ENCODE assay signal across 8 cellular contexts in the genomic region with DNA sequence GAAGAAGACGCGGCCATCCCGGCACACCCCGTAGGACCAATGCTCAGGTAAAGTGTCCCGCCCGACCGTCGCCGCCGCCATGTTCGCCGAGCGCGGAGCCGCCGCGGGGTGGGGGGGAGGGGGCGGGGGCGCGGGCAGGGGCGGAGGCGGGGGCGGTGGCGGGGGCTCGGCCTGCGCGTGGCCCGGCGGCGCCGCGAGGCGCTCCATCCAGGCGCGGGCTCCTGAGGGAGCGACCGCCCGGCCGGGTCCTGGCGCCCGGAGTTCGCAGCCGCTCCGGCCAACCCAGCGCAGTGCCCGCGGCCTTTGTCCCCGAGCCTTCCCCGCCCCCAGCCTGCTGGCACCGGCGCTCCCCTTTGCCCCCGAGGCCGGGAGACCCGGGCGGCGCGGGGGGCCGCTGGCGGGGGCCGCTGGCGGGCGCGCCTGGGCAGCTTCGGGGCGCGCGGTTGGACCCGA. TPM values are rescaled to one million over a fixed set of nuclear protein-coding genes. Genes with fewer than 3 reads are reported as not detected.
DNase-seq lines count a peak whose midpoint lies in the region; ATAC-seq and TF ChIP-seq lines count a peak whose summit lies in the region.

A gene with protein sequence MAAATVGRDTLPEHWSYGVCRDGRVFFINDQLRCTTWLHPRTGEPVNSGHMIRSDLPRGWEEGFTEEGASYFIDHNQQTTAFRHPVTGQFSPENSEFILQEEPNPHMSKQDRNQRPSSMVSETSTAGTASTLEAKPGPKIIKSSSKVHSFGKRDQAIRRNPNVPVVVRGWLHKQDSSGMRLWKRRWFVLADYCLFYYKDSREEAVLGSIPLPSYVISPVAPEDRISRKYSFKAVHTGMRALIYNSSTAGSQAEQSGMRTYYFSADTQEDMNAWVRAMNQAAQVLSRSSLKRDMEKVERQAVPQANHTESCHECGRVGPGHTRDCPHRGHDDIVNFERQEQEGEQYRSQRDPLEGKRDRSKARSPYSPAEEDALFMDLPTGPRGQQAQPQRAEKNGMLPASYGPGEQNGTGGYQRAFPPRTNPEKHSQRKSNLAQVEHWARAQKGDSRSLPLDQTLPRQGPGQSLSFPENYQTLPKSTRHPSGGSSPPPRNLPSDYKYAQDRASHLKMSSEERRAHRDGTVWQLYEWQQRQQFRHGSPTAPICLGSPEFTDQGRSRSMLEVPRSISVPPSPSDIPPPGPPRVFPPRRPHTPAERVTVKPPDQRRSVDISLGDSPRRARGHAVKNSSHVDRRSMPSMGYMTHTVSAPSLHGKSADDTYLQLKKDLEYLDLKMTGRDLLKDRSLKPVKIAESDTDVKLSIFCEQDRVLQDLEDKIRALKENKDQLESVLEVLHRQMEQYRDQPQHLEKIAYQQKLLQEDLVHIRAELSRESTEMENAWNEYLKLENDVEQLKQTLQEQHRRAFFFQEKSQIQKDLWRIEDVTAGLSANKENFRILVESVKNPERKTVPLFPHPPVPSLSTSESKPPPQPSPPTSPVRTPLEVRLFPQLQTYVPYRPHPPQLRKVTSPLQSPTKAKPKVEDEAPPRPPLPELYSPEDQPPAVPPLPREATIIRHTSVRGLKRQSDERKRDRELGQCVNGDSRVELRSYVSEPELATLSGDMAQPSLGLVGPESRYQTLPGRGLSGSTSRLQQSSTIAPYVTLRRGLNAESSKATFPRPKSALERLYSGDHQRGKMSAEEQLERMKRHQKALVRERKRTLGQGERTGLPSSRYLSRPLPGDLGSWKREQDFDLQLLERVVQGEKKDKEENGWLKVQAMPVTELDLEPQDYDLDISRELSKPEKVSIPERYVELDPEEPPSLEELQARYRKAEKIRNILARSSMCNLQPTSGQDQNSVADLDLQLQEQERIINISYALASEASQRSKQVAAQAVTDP (minus strand): TSS at position 94 of the 453 bp plus-strand sequence. CDS start 13 bp downstream, at position 81.

- peaks cover 9% of the 10 kb centered on the region for H3F3A ChIP-seq in GM23338 (replicated peaks; ENCODE audit: low read depth)

- ATAC-seq in GM23338 (peak; percentile 10), Right ventricle myocardium superior (ENCODE audit: poor library complexity) (peak; percentile 34)
- ATAC-seq in activated CD8-positive, alpha-beta T cell treated with anti-CD3 and anti-CD28 coated beads, Interleukin-2, amount 10 ng/mL, durations not matched to agents 7 days and 5 days: peak; percentile 45

- H3K9me3 Mint-ChIP-seq in GM23338: no peaks in the 10 kb centered on the region
- no peaks in the 10 kb centered on the region for H3K9me3 Mint-ChIP-seq in activated CD8-positive, alpha-beta T cell treated with anti-CD3 and anti-CD28 coated beads, Interleukin-2, amount 10 ng/mL, durations not matched to agents 7 days and 5 days (ENCODE audit: insufficient read depth)

- H3K4me2 ChIP-seq in GM23338: peak within 1 kb of the TSS; percentile 100
- H3K4me2 ChIP-seq in parathyroid adenoma (ENCODE audit: low read length): peak within 1 kb of the TSS; percentile 70

- no peak within 1 kb of the TSS for H3K9ac ChIP-seq in parathyroid adenoma

- intact Hi-C loops in Right ventricle myocardium superior (cut with DNase I): no loop called here

- peaks cover 14% of the 10 kb centered on the region for H3K27me3 Mint-ChIP-seq in GM23338 (ENCODE audit: insufficient read depth, low read depth, poor library complexity)
- peaks cover 34% of the 10 kb centered on the region for H3K27me3 Mint-ChIP-seq in activated CD8-positive, alpha-beta T cell treated with anti-CD3 and anti-CD28 coated beads, Interleukin-2, amount 10 ng/mL, durations not matched to agents 7 days and 5 days (ENCODE audit: low read depth)

- H3K36me3 ChIP-seq in GM23338 (ENCODE audit: insufficient read depth) (no peaks in the 10 kb centered on the region), parathyroid adenoma (ENCODE audit: control insufficient read depth, insufficient read depth, low read length) (no peaks in the 10 kb centered on the region)

- POLR2A ChIA-PET in AG04450 (lab: Yijun Ruan, JAX): no interaction called here
- POLR2A ChIA-PET in activated CD8-positive, alpha-beta T cell treated with anti-CD3 and anti-CD28 coated beads, Interleukin-2, amount 10 ng/mL, durations not matched to agents 7 days and 5 days (lab: Charles Lee): interaction anchor here (0.5 kb wide), 1 partner anchor 251 kb away, joined by 3 read pairs; no protein-coding TSS in a partner anchor

- peak within 1 kb of the TSS; percentile 99 for H2AFZ ChIP-seq in GM23338
- H2AFZ ChIP-seq in parathyroid adenoma: peak within 1 kb of the TSS; percentile 75

- no peaks in the 10 kb centered on the region for H3K36me3 Mint-ChIP-seq in GM23338 (ENCODE audit: low read depth)
- no peaks in the 10 kb centered on the region for H3K36me3 Mint-ChIP-seq in activated CD8-positive, alpha-beta T cell treated with anti-CD3 and anti-CD28 coated beads, Interleukin-2, amount 10 ng/mL, durations not matched to agents 7 days and 5 days (ENCODE audit: low read depth)

- H3K27ac ChIP-seq in AG04450 (ENCODE audit: low read depth, low read length) (no peak within 1 kb of the TSS), GM23338 (ENCODE audit: low read depth) (no peak within 1 kb of the TSS), parathyroid adenoma (no peak within 1 kb of the TSS)

- CTCF ChIA-PET in AG04450 (lab: Charles Lee): interaction anchor here (0.9 kb wide), 1 partner anchor 49 kb away, joined by 4 read pairs; no protein-coding TSS in a partner anchor
- CTCF ChIA-PET in activated CD8-positive, alpha-beta T cell treated with anti-CD3 and anti-CD28 coated beads, Interleukin-2, amount 10 ng/mL, durations not matched to agents 7 days and 5 days (lab: Charles Lee): interaction anchor here (1.0 to 1.7 kb wide), 5 partner anchors 14 to 39 kb away, joined by 3 to 5 read pairs (median 4); no protein-coding TSS in a partner anchor

- H4K20me1 ChIP-seq in GM23338 (replicated peaks; ENCODE audit: insufficient read depth): peaks cover 4% of the 10 kb centered on the region

- H3K9me3 ChIP-seq in AG04450 (ENCODE audit: control insufficient read depth, insufficient read depth, low read length): no peaks in the 10 kb centered on the region; the same call in 1 of the 2 replicates
- no peaks in the 10 kb centered on the region for H3K9me3 ChIP-seq in parathyroid adenoma (ENCODE audit: control insufficient read depth, low read length)

- H3K4me3 Mint-ChIP-seq in GM23338: peak within 1 kb of the TSS; percentile 95
- peak within 1 kb of the TSS; percentile 75 for H3K4me3 Mint-ChIP-seq in activated CD8-positive, alpha-beta T cell treated with anti-CD3 and anti-CD28 coated beads, Interleukin-2, amount 10 ng/mL, durations not matched to agents 7 days and 5 days

- H3K79me2 ChIP-seq in GM23338 (replicated peaks; ENCODE audit: insufficient read depth) (peaks cover 10% of the 10 kb centered on the region), parathyroid adenoma (peaks cover 2% of the 10 kb centered on the region)

- peaks cover 28% of the 10 kb centered on the region for H3K4me1 ChIP-seq in GM23338 (ENCODE audit: insufficient read depth)
- H3K4me1 ChIP-seq in parathyroid adenoma: peaks cover 2% of the 10 kb centered on the region

- TF ChIP-seq CTCF in AG04450 (IDR thresholded peaks at IDR 0.05; ENCODE audit: low read depth, low read length) (no peak), GM23338 (conservative IDR thresholded peaks at IDR 0.05; ENCODE audit: low read depth in 2 of 2) (no peak), parathyroid adenoma (IDR thresholded peaks at IDR 0.05) (no peak)

- DNase-seq in AG04450 (ENCODE audit: low read depth, low spot score): no peak
- DNase-seq in GM23338 (ENCODE audit: low spot score): peak; percentile 51
- DNase-seq in activated CD8-positive, alpha-beta T cell treated with anti-CD3 and anti-CD28 coated beads, Interleukin-2, amount 10 ng/mL, durations not matched to agents 7 days and 5 days: no peak
- no peak for DNase-seq in Right ventricle myocardium superior
- DNase-seq in DMS153 (lab: John Stamatoyannopoulos, UW): no peak
- DNase-seq in cerebellar cortex (ENCODE audit: low spot score): no peak
- no peak for DNase-seq in NCI-H1048 (lab: John Stamatoyannopoulos, UW)

- peak within 1 kb of the TSS; percentile 88 for H3K27ac Mint-ChIP-seq in GM23338
- peak within 1 kb of the TSS; percentile 21 for H3K27ac Mint-ChIP-seq in activated CD8-positive, alpha-beta T cell treated with anti-CD3 and anti-CD28 coated beads, Interleukin-2, amount 10 ng/mL, durations not matched to agents 7 days and 5 days

- H3K4me1 Mint-ChIP-seq in GM23338: peaks cover 8% of the 10 kb centered on the region; the same call in 2 of the 3 replicates
- H3K4me1 Mint-ChIP-seq in activated CD8-positive, alpha-beta T cell treated with anti-CD3 and anti-CD28 coated beads, Interleukin-2, amount 10 ng/mL, durations not matched to agents 7 days and 5 days (ENCODE audit: low read depth): peaks cover 7% of the 10 kb centered on the region

- H3K27me3 ChIP-seq in AG04450 (ENCODE audit: control insufficient read depth, insufficient read depth, low read length) (peaks cover 46% of the 10 kb centered on the region), GM23338 (ENCODE audit: insufficient read depth) (peaks cover 47% of the 10 kb centered on the region), parathyroid adenoma (ENCODE audit: control insufficient read depth, insufficient read depth, low read length) (no peaks in the 10 kb centered on the region)

- H3K4me3 ChIP-seq in AG04450 (ENCODE audit: low read depth, low read length) (peak within 1 kb of the TSS; percentile 18), GM23338 (peak within 1 kb of the TSS; percentile 96), parathyroid adenoma (ENCODE audit: low read depth, low read length) (peak within 1 kb of the TSS; percentile 50)

- H3K9me2 ChIP-seq in GM23338 (ENCODE audit: insufficient read depth): no peaks in the 10 kb centered on the region

TF ChIP-seq in GM23338, 12 proteins besides CTCF, POLR2A, EP300 and RAD21 (continues in another document):
- no peak for TF ChIP-seq ZNF331 (CRISPR knock-in tag; IDR thresholded peaks at IDR 0.05; ENCODE audit: low read depth)

RNA-seq across cellular contexts. Expression of the gene that starts here (rescaled TPM):
- 0.05 and 0.16 TPM in 2 replicates for polyA plus RNA-seq in AG04450 (2011; rRNA removed)
- polyA minus RNA-seq in AG04450 (2011; rRNA and poly(A)+ RNA removed): 0.09 TPM in 1 of 2 replicates, not detected in the other
- 12.9 and 15.8 TPM in 2 replicates for total RNA-seq in GM23338 (2014; rRNA removed; shearing (Covaris generic))
- 8.1 and 9.7 TPM in 2 replicates for polyA plus RNA-seq in GM23338 (2016; fragmentation: Nextera tagmentation; extraction: Ambion mirVana)
- total RNA-seq in activated CD8-positive, alpha-beta T cell treated with anti-CD3 and anti-CD28 coated beads, Interleukin-2, amount 10 ng/mL, durations not matched to agents 7 days and 5 days: under 1 TPM; 0.47 to 0.50 TPM
- total RNA-seq in Right ventricle myocardium superior: 16.2 TPM

Comparison
In these comparisons a context has a peak if more than half of its experiments do, and no peak if none do; other contexts are left out.
1. Peak in ATAC-seq in activated CD8-positive, alpha-beta T cell treated with anti-CD3 and anti-CD28 coated beads, Interleukin-2, amount 10 ng/mL, durations not matched to agents 7 days and 5 days; RNA of the gene not detected or under 1 TPM.
2. H3K4me3 ChIP-seq: peak in every context shown above with its lines; median percentile 96 in GM23338; 50 in parathyroid adenoma; 18 in AG04450.